Comparison of ENCODE assay signal across 15 cellular contexts in the genomic region with DNA sequence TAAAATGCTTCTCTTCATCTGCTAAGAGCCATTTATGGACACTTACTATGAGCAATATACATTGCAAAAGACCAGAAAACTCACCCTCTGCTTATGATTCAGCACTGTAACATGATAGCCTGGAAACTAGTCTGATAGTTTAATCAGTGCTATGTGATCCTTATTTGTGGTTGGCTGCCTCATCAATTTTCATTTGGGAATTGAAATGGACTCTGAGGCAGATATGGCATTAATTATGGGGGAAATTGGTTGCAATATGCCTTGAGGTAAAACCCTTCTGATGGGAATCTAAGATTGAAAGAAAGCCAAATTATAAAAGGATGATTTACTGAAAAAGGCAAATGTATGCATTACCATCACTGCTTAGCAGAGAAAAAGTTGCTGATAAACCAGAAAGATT. TPM values are rescaled to one million over a fixed set of nuclear protein-coding genes. Genes with fewer than 3 reads are reported as not detected.
DNase-seq lines count a peak whose midpoint lies in the region; ATAC-seq and TF ChIP-seq lines count a peak whose summit lies in the region.
"Had no signal": no experiment of that assay in that cellular context is flagged by ENCODE, and none has a peak within 500 bp of the region (broad histone marks: within the 10 kb centered on the region; RNA-seq: fewer than 3 reads in every experiment).

No MANE protein-coding gene starts in this region.

- intact Hi-C loops in CD14-positive monocyte (cut with micrococcal nuclease): no loop called here

- H3K9me3 ChIP-seq in AG04450 (ENCODE audit: control insufficient read depth, insufficient read depth, low read length): peaks cover 8% of the 10 kb centered on the region

- H3K36me3 Mint-ChIP-seq in CD14-positive monocyte: no peaks in the 10 kb centered on the region
- H3K36me3 Mint-ChIP-seq: T-cell had no signal

- no peak overlapping the region for H3K4me3 Mint-ChIP-seq in CD14-positive monocyte
- H3K4me3 Mint-ChIP-seq: activated CD4-positive, alpha-beta memory T cell treated with anti-CD3 and anti-CD28 coated beads, Interleukin-2, amount 10 ng/mL, durations not matched to agents 7 days and 5 days; effector memory CD8-positive, alpha-beta T cell; T-cell had no signal

- peaks cover 0 to 1% (median 0%) of the 10 kb centered on the region in 3 donors for H3K27me3 Mint-ChIP-seq in CD14-positive monocyte (ENCODE audit: low read depth in 3 of 3)

- no peak overlapping the region for H3K27ac Mint-ChIP-seq in CD14-positive monocyte
- H3K27ac Mint-ChIP-seq: activated CD4-positive, alpha-beta memory T cell treated with anti-CD3 and anti-CD28 coated beads, Interleukin-2, amount 10 ng/mL, durations not matched to agents 7 days and 5 days; activated naive CD4-positive, alpha-beta T cell treated with anti-CD3 and anti-CD28 coated beads, Interleukin-2, amount 50 U/mL, for 72 hours; effector memory CD8-positive, alpha-beta T cell; T-cell had no signal

- H3K4me3 ChIP-seq in AG04450 (ENCODE audit: low read depth, low read length) (no peak overlapping the region), fibroblast of pulmonary artery (replicated peaks; ENCODE audit: low read depth, low read length) (no peak overlapping the region)
- H3K4me3 ChIP-seq: mucosa of descending colon had no signal

- DNase-seq in AG04450 (ENCODE audit: low read depth, low spot score) (peak; percentile 69), H4 (ENCODE audit: low spot score) (peak; percentile 38), RWPE1 (ENCODE audit: low spot score) (peak; percentile 67), fibroblast of pulmonary artery (ENCODE audit: low read depth) (peak; percentile 81), activated gamma-delta T cell (lab: John Stamatoyannopoulos, UW) (no peak), CD14-positive monocyte (ENCODE audit: low spot score) (no peak)
- DNase-seq: activated CD4-positive, alpha-beta memory T cell treated with anti-CD3 and anti-CD28 coated beads, Interleukin-2, amount 10 ng/mL, durations not matched to agents 7 days and 5 days; effector memory CD8-positive, alpha-beta T cell; mucosa of descending colon; retina; T-cell had no signal

- H3K27me3 ChIP-seq in AG04450 (ENCODE audit: control insufficient read depth, insufficient read depth, low read length): no peaks in the 10 kb centered on the region

- TF ChIP-seq CTCF in AG04450 (IDR thresholded peaks at IDR 0.05; ENCODE audit: low read depth, low read length) (no peak), RWPE1 (conservative IDR thresholded peaks at IDR 0.05; ENCODE audit: low read depth) (no peak), fibroblast of pulmonary artery (IDR thresholded peaks at IDR 0.05; ENCODE audit: low read length, missing control alignments) (no peak), CD14-positive monocyte (IDR thresholded peaks at IDR 0.05) (no peak)

- peaks cover 0 to 11% (median 5%) of the 10 kb centered on the region in 7 donors for H3K9me3 Mint-ChIP-seq in CD14-positive monocyte

- H3K27ac ChIP-seq in AG04450 (ENCODE audit: low read depth, low read length) (no peak overlapping the region), RWPE1 (no peak overlapping the region)
- H3K27ac ChIP-seq: C4-2B had no signal

- POLR2A ChIA-PET in AG04450 (lab: Yijun Ruan, JAX): interaction anchor here (0.6 kb wide), 1 partner anchor 34 kb away, joined by 4 read pairs; the partner anchor contains the start of gene FAM216B
- POLR2A ChIA-PET in RWPE1 (lab: Yijun Ruan, JAX; ENCODE audit: low non-redundant PET): no interaction called here

- CTCF ChIA-PET in AG04450 (lab: Charles Lee) (no interaction called here), RWPE1 (lab: Yijun Ruan, JAX) (no interaction called here)

- peaks cover 5% of the 10 kb centered on the region for H3K4me1 Mint-ChIP-seq in CD14-positive monocyte
- H3K4me1 Mint-ChIP-seq: T-cell had no signal

- ATAC-seq in GM21619 (IDR thresholded peaks at IDR 0.05; ENCODE audit: unreplicated experiment) (no peak), GM19397 (IDR thresholded peaks at IDR 0.05; ENCODE audit: unreplicated experiment) (no peak)
- ATAC-seq: activated naive CD4-positive, alpha-beta T cell treated with anti-CD3 and anti-CD28 coated beads, Interleukin-2, amount 50 U/mL, for 72 hours; effector memory CD8-positive, alpha-beta T cell; mucosa of descending colon; T-cell had no signal

RNA-seq across cellular contexts. Expression of gene FAM216B, which starts 33.5 kb away (rescaled TPM):
- 0.02 TPM in 2 replicates for polyA plus RNA-seq in AG04450 (2011; rRNA removed)
- polyA minus RNA-seq in AG04450 (2011; rRNA and poly(A)+ RNA removed): 0.09 TPM in 1 of 2 replicates, not detected in the other
- not detected in 2 replicates for total RNA-seq in H4 (2014; rRNA removed; shearing (Covaris generic))
- polyA plus RNA-seq in CD14-positive monocyte: not detected
- total RNA-seq: activated CD4-positive, alpha-beta memory T cell treated with anti-CD3 and anti-CD28 coated beads, Interleukin-2, amount 10 ng/mL, durations not matched to agents 7 days and 5 days; activated naive CD4-positive, alpha-beta T cell treated with anti-CD3 and anti-CD28 coated beads, Interleukin-2, amount 50 U/mL, for 72 hours; T-cell had no signal

Comparison
In these comparisons a context has a peak if more than half of its experiments do, and no peak if none do; other contexts are left out.
1. DNase-seq: peak in AG04450 (single experiment), H4 (single experiment), RWPE1 (single experiment) and fibroblast of pulmonary artery (single experiment); none in activated gamma-delta T cell (single experiment) and CD14-positive monocyte (single experiment).